Comparison of ENCODE assay signal across 10 cellular contexts in the genomic region with DNA sequence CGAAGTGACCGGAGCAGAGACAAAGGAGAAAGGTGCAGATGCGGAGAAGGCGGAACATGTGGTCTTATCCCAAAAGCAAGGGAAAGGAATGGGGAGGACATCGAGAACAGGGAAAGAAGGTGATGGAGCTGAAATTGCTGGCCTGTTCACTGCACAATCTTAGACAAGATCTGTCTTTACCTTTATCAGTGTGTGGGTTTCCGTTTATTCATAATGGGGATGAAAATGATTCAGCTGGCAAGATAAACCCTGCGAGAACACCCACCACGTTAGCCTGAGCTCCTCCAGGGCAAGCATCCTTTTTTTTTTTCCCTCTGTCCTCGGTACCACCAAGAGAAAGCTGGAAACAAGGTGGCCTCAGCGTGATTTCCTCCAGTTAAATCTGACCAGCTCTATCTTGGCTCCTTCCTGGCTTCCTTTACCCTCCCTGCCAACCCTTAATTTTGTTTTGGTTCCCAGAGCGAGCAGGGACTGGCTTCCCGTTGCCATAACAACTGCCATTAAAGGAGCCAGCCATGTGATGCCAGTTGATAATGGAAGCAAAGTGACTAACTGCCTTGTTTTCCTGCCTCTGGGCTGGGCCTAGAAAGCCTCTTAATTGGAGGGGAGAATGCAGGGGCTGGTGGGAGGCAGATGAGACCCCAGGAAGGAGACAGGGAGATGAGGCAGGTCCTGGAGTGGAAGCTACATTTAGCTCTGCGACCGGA. TPM values are rescaled to one million over a fixed set of nuclear protein-coding genes. Genes with fewer than 3 reads are reported as not detected.
DNase-seq lines count a peak whose midpoint lies in the region; ATAC-seq and TF ChIP-seq lines count a peak whose summit lies in the region.
"Had no signal": no experiment of that assay in that cellular context is flagged by ENCODE, and none has a peak within 500 bp of the region (broad histone marks: within the 10 kb centered on the region; RNA-seq: fewer than 3 reads in every experiment).

No MANE protein-coding gene starts in this region.

- CTCF ChIA-PET in SK-N-SH (lab: Yijun Ruan, JAX), result interaction anchor here (0.7 to 2.2 kb wide), 7 partner anchors 8 to 41 kb away, joined by 4 to 15 read pairs (median 4); no protein-coding TSS in a partner anchor

- TF ChIP-seq CTCF in SK-N-SH (IDR thresholded peaks at IDR 0.05), result no peak
- no peak for TF ChIP-seq CTCF in glutamatergic neuron (IDR thresholded peaks at IDR 0.05; ENCODE audit: partially characterized antibody, unreplicated experiment)

- no peaks in the 10 kb centered on the region for H3K9me2 ChIP-seq in SK-N-SH

- H3K9me3 ChIP-seq in SK-N-SH, result no peaks in the 10 kb centered on the region
- H3K9me3 ChIP-seq in stomach smooth muscle (ENCODE audit: control insufficient read depth in 2 of 2, low read length in 2 of 2), result no peaks in the 10 kb centered on the region
- H3K9me3 ChIP-seq: A549 had no signal

- TF ChIP-seq EP300 in SK-N-SH (IDR thresholded peaks at IDR 0.05; ENCODE audit: borderline replicate concordance in 1 of 2, low read depth in 1 of 2, low read length in 1 of 2), result peak in 1 of 2 experiments; percentile 3; a peak in 1 of 4 replicates

- no peaks in the 10 kb centered on the region for H3K36me3 ChIP-seq in SK-N-SH (replicated peaks in 1 of 2; ENCODE audit: control insufficient read depth in 1 of 2, insufficient read depth in 2 of 2, low read length in 1 of 2)
- H3K36me3 ChIP-seq in stomach smooth muscle (ENCODE audit: control insufficient read depth in 2 of 2, insufficient read depth in 2 of 2, low read length in 2 of 2), result no peaks in the 10 kb centered on the region
- H3K36me3 ChIP-seq: WERI-Rb-1 had no signal

- no peaks in the 10 kb centered on the region for H3F3A ChIP-seq in SK-N-SH (replicated peaks; ENCODE audit: insufficient read depth)

- H3K27me3 ChIP-seq in SK-N-SH (ENCODE audit: insufficient read depth), result peaks cover 12% of the 10 kb centered on the region; the same call in 1 of the 2 replicates
- H3K27me3 ChIP-seq in stomach smooth muscle (ENCODE audit: control insufficient read depth in 1 of 2, insufficient read depth in 2 of 2, low read length in 2 of 2), result no peaks in the 10 kb centered on the region

- H3K36me3 Mint-ChIP-seq in glutamatergic neuron (ENCODE audit: unreplicated experiment), result peaks cover 4% of the 10 kb centered on the region

- no peak overlapping the region for H3K4me2 ChIP-seq in SK-N-SH
- H3K4me2 ChIP-seq: A549 had no signal

- no peak for TF ChIP-seq RAD21 in SK-N-SH (IDR thresholded peaks at IDR 0.05; ENCODE audit: low read length)

- H4K20me1 ChIP-seq in SK-N-SH (ENCODE audit: insufficient read depth), result no peaks in the 10 kb centered on the region

- H3K27me3 Mint-ChIP-seq in glutamatergic neuron (ENCODE audit: unreplicated experiment), result no peaks in the 10 kb centered on the region
- peaks cover 12% of the 10 kb centered on the region for H3K27me3 Mint-ChIP-seq in stimulated activated naive CD8-positive, alpha-beta T cell treated with anti-CD3 and anti-CD28 coated beads, Interleukin-15, amount 100 ng/mL, for 72 hours

- H3K9me3 Mint-ChIP-seq in glutamatergic neuron (ENCODE audit: unreplicated experiment), result peaks cover 3% of the 10 kb centered on the region
- H3K9me3 Mint-ChIP-seq in stimulated activated naive CD8-positive, alpha-beta T cell treated with anti-CD3 and anti-CD28 coated beads, Interleukin-15, amount 100 ng/mL, for 72 hours, result peaks cover 4 to 7% of the 10 kb centered on the region in 2 donors

- H3K27ac ChIP-seq in SK-N-SH (ENCODE audit: low read depth in 2 of 2, low read length in 1 of 2), result peak overlapping the region in 1 of 2 experiments; percentile 94; a peak in 2 of 4 replicates
- peak overlapping the region; percentile 64 for H3K27ac ChIP-seq in stomach smooth muscle (ENCODE audit: low read length)
- H3K27ac ChIP-seq: A549, WERI-Rb-1 had no signal

- no peak for ATAC-seq in stimulated activated naive CD8-positive, alpha-beta T cell treated with anti-CD3 and anti-CD28 coated beads, Interleukin-15, amount 100 ng/mL, for 72 hours
- no peak for ATAC-seq in left lobe of liver
- ATAC-seq: A549 had no signal

- H3K4me1 ChIP-seq in SK-N-SH (ENCODE audit: control insufficient read depth in 1 of 2, insufficient read depth in 2 of 2, low read depth in 1 of 2, low read length in 1 of 2) (peaks cover 0 to 61% of the 10 kb centered on the region in 2 experiments; a peak in 2 of 4 replicates), stomach smooth muscle (ENCODE audit: control insufficient read depth, insufficient read depth, low read length) (peaks cover 51% of the 10 kb centered on the region)
- H3K4me1 ChIP-seq: A549 had no signal

- peak overlapping the region; percentile 61 for H3K4me3 Mint-ChIP-seq in glutamatergic neuron (ENCODE audit: unreplicated experiment)
- H3K4me3 Mint-ChIP-seq in stimulated activated naive CD8-positive, alpha-beta T cell treated with anti-CD3 and anti-CD28 coated beads, Interleukin-15, amount 100 ng/mL, for 72 hours, result no peak overlapping the region

- POLR2A ChIA-PET in SK-N-SH (lab: Yijun Ruan, JAX), result interaction anchor here (0.5 to 0.8 kb wide), 3 partner anchors 16 to 160 kb away, joined by 3 to 4 read pairs (median 4); no protein-coding TSS in a partner anchor

- no peak overlapping the region for H2AFZ ChIP-seq in SK-N-SH (ENCODE audit: low read depth)

- H3K4me3 ChIP-seq in SK-N-SH (ENCODE audit: low read depth in 2 of 2, low read length in 1 of 2), result no peak overlapping the region; a peak in 1 of 4 replicates
- H3K4me3 ChIP-seq in stomach smooth muscle (ENCODE audit: low read length in 2 of 2), result peak overlapping the region in 1 of 2 donors; percentile 29
- H3K4me3 ChIP-seq: A549 had no signal

- H3K9ac ChIP-seq in SK-N-SH (no peak overlapping the region), stomach smooth muscle (ENCODE audit: low read length in 2 of 2) (peak overlapping the region in 1 of 2 donors; percentile 21)

- 35% methylated on average over 14 of the region's 14 CpGs for WGBS in SK-N-SH (ENCODE audit: low lambda C conversion rate)

- H3K79me2 ChIP-seq in SK-N-SH (ENCODE audit: insufficient read depth), result no peaks in the 10 kb centered on the region

- peaks cover 12% of the 10 kb centered on the region for H3K4me1 Mint-ChIP-seq in glutamatergic neuron (ENCODE audit: low read depth, unreplicated experiment)
- H3K4me1 Mint-ChIP-seq in stimulated activated naive CD8-positive, alpha-beta T cell treated with anti-CD3 and anti-CD28 coated beads, Interleukin-15, amount 100 ng/mL, for 72 hours, result peaks cover 5% of the 10 kb centered on the region

- peak overlapping the region; percentile 82 for H3K27ac Mint-ChIP-seq in glutamatergic neuron (ENCODE audit: unreplicated experiment)
- H3K27ac Mint-ChIP-seq in stimulated activated naive CD8-positive, alpha-beta T cell treated with anti-CD3 and anti-CD28 coated beads, Interleukin-15, amount 100 ng/mL, for 72 hours, result peak overlapping the region in 1 of 2 donors; percentile 61

- DNase-seq in NCI-H2081 (lab: John Stamatoyannopoulos, UW) (peak; percentile 52 to 79), NCI-H2081 treated with DMSO at 0.1 percent for 48 hours (lab: John Stamatoyannopoulos, UW) (no peak), SK-N-SH (peak; percentile 73), glutamatergic neuron (no peak), left lobe of liver (ENCODE audit: low spot score) (no peak)
- no peak for DNase-seq in stimulated activated naive CD8-positive, alpha-beta T cell treated with anti-CD3 and anti-CD28 coated beads, Interleukin-15, amount 100 ng/mL, for 72 hours
- no peak for DNase-seq in stimulated activated CD4-positive, alpha-beta T cell treated with anti-CD3 and anti-CD28 coated beads, Interleukin-1b, Interleukin-23, amount 100 ng/mL, for 48 hours
- DNase-seq: WERI-Rb-1 had no signal

TF ChIP-seq in SK-N-SH, 30 proteins besides CTCF, POLR2A, EP300 and RAD21 (continues in another document):
- TF ChIP-seq JUND (IDR thresholded peaks at IDR 0.05), result no peak
- TF ChIP-seq POLR2AphosphoS5 (IDR thresholded peaks at IDR 0.05; ENCODE audit: low read depth, low read length), result no peak
- TF ChIP-seq SMC3 (IDR thresholded peaks at IDR 0.05; ENCODE audit: low read depth, low read length), result no peak
- TF ChIP-seq FOXJ3 (CRISPR knock-in tag; IDR thresholded peaks at IDR 0.05), result peak; percentile 76; the same call in 1 of the 2 replicates
- no peak for TF ChIP-seq EZH2phosphoT487 (IDR thresholded peaks at IDR 0.05; ENCODE audit: borderline replicate concordance, low read depth)
- TF ChIP-seq GATA2 (CRISPR knock-in tag; IDR thresholded peaks at IDR 0.05), result peak; percentile 83
- TF ChIP-seq, protein P1, sequence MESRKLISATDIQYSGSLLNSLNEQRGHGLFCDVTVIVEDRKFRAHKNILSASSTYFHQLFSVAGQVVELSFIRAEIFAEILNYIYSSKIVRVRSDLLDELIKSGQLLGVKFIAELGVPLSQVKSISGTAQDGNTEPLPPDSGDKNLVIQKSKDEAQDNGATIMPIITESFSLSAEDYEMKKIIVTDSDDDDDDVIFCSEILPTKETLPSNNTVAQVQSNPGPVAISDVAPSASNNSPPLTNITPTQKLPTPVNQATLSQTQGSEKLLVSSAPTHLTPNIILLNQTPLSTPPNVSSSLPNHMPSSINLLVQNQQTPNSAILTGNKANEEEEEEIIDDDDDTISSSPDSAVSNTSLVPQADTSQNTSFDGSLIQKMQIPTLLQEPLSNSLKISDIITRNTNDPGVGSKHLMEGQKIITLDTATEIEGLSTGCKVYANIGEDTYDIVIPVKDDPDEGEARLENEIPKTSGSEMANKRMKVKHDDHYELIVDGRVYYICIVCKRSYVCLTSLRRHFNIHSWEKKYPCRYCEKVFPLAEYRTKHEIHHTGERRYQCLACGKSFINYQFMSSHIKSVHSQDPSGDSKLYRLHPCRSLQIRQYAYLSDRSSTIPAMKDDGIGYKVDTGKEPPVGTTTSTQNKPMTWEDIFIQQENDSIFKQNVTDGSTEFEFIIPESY (IDR thresholded peaks at IDR 0.05; ENCODE audit: borderline replicate concordance, low read depth), result no peak
- TF ChIP-seq FOSL2 (IDR thresholded peaks at IDR 0.05; ENCODE audit: borderline replicate concordance, low read depth), result no peak
- TF ChIP-seq RFX5 (IDR thresholded peaks at IDR 0.05; ENCODE audit: low read length), result no peak

RNA-seq across cellular contexts. Expression of gene SGSM1, which starts 4.2 kb away (rescaled TPM):
- 0.15 and 0.26 TPM in 2 replicates for polyA plus RNA-seq in SK-N-SH (2012; rRNA removed)
- polyA plus RNA-seq in SK-N-SH (2012; cell fraction: cytosol; rRNA removed), result 0.14 and 0.26 TPM in 2 replicates
- 0.25 and 0.35 TPM in 2 replicates for polyA plus RNA-seq in SK-N-SH (2012; cell fraction: nucleus; rRNA removed)
- 1.2 TPM for total RNA-seq in glutamatergic neuron (ENCODE audit: unreplicated experiment)
- 0.18 TPM for total RNA-seq in left lobe of liver

RNA-seq across cellular contexts. Expression of gene PIWIL3, which starts 35.7 kb away (rescaled TPM):
- not detected in 2 replicates for polyA plus RNA-seq in SK-N-SH (2012; rRNA removed)
- not detected in 2 replicates for polyA plus RNA-seq in SK-N-SH (2012; cell fraction: cytosol; rRNA removed)
- not detected in 2 replicates for polyA plus RNA-seq in SK-N-SH (2012; cell fraction: nucleus; rRNA removed)
- total RNA-seq in glutamatergic neuron (ENCODE audit: unreplicated experiment) (not detected), left lobe of liver (not detected)
- polyA plus RNA-seq: A549 had no signal

Comparison
In these comparisons a context has a peak if more than half of its experiments do, and no peak if none do; other contexts are left out.
1. DNase-seq: peak in NCI-H2081 (2 of 2) and SK-N-SH (single experiment); none in NCI-H2081 treated with DMSO at 0.1 percent for 48 hours (single experiment), glutamatergic neuron (single experiment), stimulated activated naive CD8-positive, alpha-beta T cell treated with anti-CD3 and anti-CD28 coated beads, Interleukin-15, amount 100 ng/mL, for 72 hours (0 of 2), stimulated activated CD4-positive, alpha-beta T cell treated with anti-CD3 and anti-CD28 coated beads, Interleukin-1b, Interleukin-23, amount 100 ng/mL, for 48 hours (single experiment) and left lobe of liver (single experiment).